7 cellular contexts compared by ENCODE assay signal in the genomic region with DNA sequence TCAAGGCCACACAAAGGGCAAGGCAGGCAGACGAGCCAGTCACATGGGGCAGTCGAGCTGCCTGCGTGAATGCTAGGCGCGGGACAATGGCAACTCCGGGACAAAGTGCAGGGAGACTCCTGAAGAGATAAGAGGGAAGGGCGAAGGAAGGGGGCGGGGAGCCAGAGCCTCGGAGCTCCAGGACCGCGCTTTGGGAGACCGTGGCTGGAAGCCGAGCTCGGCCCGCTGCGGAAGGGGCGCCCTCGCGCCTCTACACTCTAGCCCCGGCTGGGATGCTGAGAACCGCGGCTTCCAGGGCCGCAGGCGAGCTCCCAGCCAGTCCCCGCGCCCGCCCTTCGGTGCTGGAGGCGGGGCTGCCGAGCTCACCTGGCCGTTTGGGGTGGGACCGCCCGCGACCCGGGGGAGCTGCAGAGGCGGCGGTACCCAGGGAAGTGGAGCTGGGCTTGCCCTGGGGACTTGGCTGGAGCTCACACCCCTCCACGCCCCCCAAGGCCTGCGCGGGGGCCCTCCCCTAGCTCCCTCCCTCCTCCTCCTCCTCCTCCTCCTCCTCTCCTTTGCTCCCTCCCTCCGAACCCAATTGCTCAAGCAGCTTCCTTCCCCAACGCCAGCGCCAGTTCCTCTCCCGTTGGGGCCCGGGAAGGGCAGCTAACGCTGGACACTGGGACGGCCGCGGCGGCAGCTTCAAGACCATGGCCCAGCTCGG. TPM values are rescaled to one million over a fixed set of nuclear protein-coding genes. Genes with fewer than 3 reads are reported as not detected.
A peak's percentile ranks its signal among the peaks of the same experiment; 100 is the strongest.
DNase-seq lines count a peak whose midpoint lies in the region; FAIRE-seq and TF ChIP-seq lines count a peak whose summit lies in the region.

A gene with protein sequence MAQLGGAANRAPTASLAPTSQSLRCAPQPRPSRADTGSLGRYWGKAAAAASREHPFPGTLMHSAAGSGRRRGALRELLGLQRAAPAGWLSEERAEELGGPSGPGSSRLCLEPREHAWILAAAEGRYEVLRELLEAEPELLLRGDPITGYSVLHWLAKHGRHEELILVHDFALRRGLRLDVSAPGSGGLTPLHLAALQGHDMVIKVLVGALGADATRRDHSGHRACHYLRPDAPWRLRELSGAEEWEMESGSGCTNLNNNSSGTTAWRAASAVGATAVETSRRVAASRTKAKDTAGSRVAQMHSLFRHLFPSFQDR (plus strand): TSS at position 610 of the 703 bp plus-strand sequence. CDS start 80 bp downstream, at position 690.

- DNase-seq in GM12892 (ENCODE audit: insufficient read length) = no peak
- peak; percentile 19 for DNase-seq in NCI-H1105 (lab: John Stamatoyannopoulos, UW)
- DNase-seq in activated T-helper 9 cell treated with anti-CD3 and anti-CD28 coated beads, Interleukin-2, amount 50 U/mL, for 16 hours (ENCODE audit: low read depth) = peak; percentile 17
- DNase-seq in glomerular visceral epithelial cell (ENCODE audit: extremely low spot score) = peak; percentile 54
- DNase-seq in osteocyte (ENCODE audit: extremely low spot score, unreplicated experiment) = peak; percentile 85
- DNase-seq in A172 (ENCODE audit: low spot score) = no peak
- no peak for DNase-seq in H4 (ENCODE audit: low spot score)

- no peaks in the 10 kb centered on the region for H3K36me3 Mint-ChIP-seq in osteocyte (ENCODE audit: unreplicated experiment)

- FAIRE-seq in GM12892 (lab: Jason Lieb, UNC) = peak; percentile 9

- no peaks in the 10 kb centered on the region for H3K27me3 Mint-ChIP-seq in osteocyte (ENCODE audit: unreplicated experiment)

- H3K4me3 Mint-ChIP-seq in osteocyte (ENCODE audit: unreplicated experiment) = peak within 1 kb of the TSS; percentile 71

- TF ChIP-seq CTCF in osteocyte (IDR thresholded peaks at IDR 0.05) = no peak

- no peak for TF ChIP-seq POLR2A in GM12892 (IDR thresholded peaks at IDR 0.05; ENCODE audit: low read depth, low read length)

- no peaks in the 10 kb centered on the region for H3K9me3 Mint-ChIP-seq in osteocyte (ENCODE audit: unreplicated experiment)

- peaks cover 16% of the 10 kb centered on the region for H3K4me1 Mint-ChIP-seq in osteocyte (ENCODE audit: unreplicated experiment)

- H3K27ac Mint-ChIP-seq in osteocyte (ENCODE audit: unreplicated experiment) = peak within 1 kb of the TSS; percentile 38

RNA-seq across cellular contexts. Expression of the gene that starts here (rescaled TPM):
- polyA plus RNA-seq in GM12892 (2012; ENCODE audit: missing spikeins) = 0.89 TPM
- 1.1 and 1.5 TPM in 2 replicates for total RNA-seq in osteocyte
- total RNA-seq in A172 (2014; rRNA removed; shearing (Covaris generic)) = 0.72 TPM in 1 of 2 replicates, not detected in the other
- total RNA-seq in H4 (2014; rRNA removed; shearing (Covaris generic)) = 0.10 TPM in 1 of 2 replicates, not detected in the other

Comparison
In these comparisons a context has a peak if more than half of its experiments do, and no peak if none do; other contexts are left out.
1. DNase-seq: peak in NCI-H1105 (single experiment), activated T-helper 9 cell treated with anti-CD3 and anti-CD28 coated beads, Interleukin-2, amount 50 U/mL, for 16 hours (single experiment), glomerular visceral epithelial cell (single experiment) and osteocyte (single experiment); none in GM12892 (single experiment), A172 (single experiment) and H4 (single experiment).